In genomic region chr5:39100851-39101396, GRCh38 we compare ENCODE assay signal across 9 cellular contexts. TPM values are rescaled to one million over a fixed set of nuclear protein-coding genes. Genes with fewer than 3 reads are reported as not detected.
DNase-seq lines count a peak whose midpoint lies in the region; ATAC-seq lines count a peak whose summit lies in the region.
"Had no signal": no experiment of that assay in that cellular context is flagged by ENCODE, and none has a peak within 500 bp of the region (broad histone marks: within the 10 kb centered on the region; RNA-seq: fewer than 3 reads in every experiment).

No MANE protein-coding gene starts in this region.

- no peaks in the 10 kb centered on the region for H3K27me3 ChIP-seq in SJSA1 (replicated peaks)

- CTCF ChIA-PET in activated CD4-positive, alpha-beta T cell treated with anti-CD3 and anti-CD28 coated beads, Interleukin-2, amount 10 ng/mL, durations not matched to agents 7 days and 5 days (lab: Charles Lee) = interaction anchor here (1.2 kb wide), 1 partner anchor 20 kb away, joined by 3 read pairs; no protein-coding TSS in a partner anchor

- H3K36me3 Mint-ChIP-seq in activated CD4-positive, alpha-beta T cell treated with anti-CD3 and anti-CD28 coated beads, Interleukin-2, amount 10 ng/mL, durations not matched to agents 7 days and 5 days (ENCODE audit: low read depth) = peaks cover 38% of the 10 kb centered on the region

- H3K36me3 ChIP-seq in SJSA1 = no peaks in the 10 kb centered on the region

- H3K27ac Mint-ChIP-seq in activated CD4-positive, alpha-beta T cell treated with anti-CD3 and anti-CD28 coated beads, Interleukin-2, amount 10 ng/mL, durations not matched to agents 7 days and 5 days = peak overlapping the region; percentile 57
- H3K27ac Mint-ChIP-seq: activated naive CD8-positive, alpha-beta T cell treated with anti-CD3 and anti-CD28 coated beads, Interleukin-2, amount 10 ng/mL, durations not matched to agents 7 days and 5 days had no signal

- DNase-seq in activated CD4-positive, alpha-beta T cell treated with anti-CD3 and anti-CD28 coated beads, Interleukin-2, amount 10 ng/mL, durations not matched to agents 7 days and 5 days = no peak
- DNase-seq in activated CD4-positive, alpha-beta T cell treated with anti-CD3 and anti-CD28 coated beads for 48 hours = no peak
- DNase-seq in SJSA1 (ENCODE audit: low read depth in 1 of 2, low spot score in 2 of 2) = peak; percentile 93 to 95
- DNase-seq in epithelial cell of prostate (ENCODE audit: low read depth, low spot score) = peak; percentile 99
- DNase-seq in stromal cell of bone marrow (ENCODE audit: low read depth) = peak; percentile 90
- DNase-seq: activated naive CD8-positive, alpha-beta T cell treated with anti-CD3 and anti-CD28 coated beads, Interleukin-2, amount 10 ng/mL, durations not matched to agents 7 days and 5 days had no signal

- no peak overlapping the region for H3K4me3 Mint-ChIP-seq in activated CD4-positive, alpha-beta T cell treated with anti-CD3 and anti-CD28 coated beads, Interleukin-2, amount 10 ng/mL, durations not matched to agents 7 days and 5 days
- H3K4me3 Mint-ChIP-seq: activated naive CD8-positive, alpha-beta T cell treated with anti-CD3 and anti-CD28 coated beads, Interleukin-2, amount 10 ng/mL, durations not matched to agents 7 days and 5 days had no signal

- peak overlapping the region; percentile 86 for H3K27ac ChIP-seq in SJSA1
- peak overlapping the region; percentile 89 for H3K27ac ChIP-seq in epithelial cell of prostate

- POLR2A ChIA-PET in activated CD4-positive, alpha-beta T cell treated with anti-CD3 and anti-CD28 coated beads, Interleukin-2, amount 10 ng/mL, durations not matched to agents 7 days and 5 days (lab: Charles Lee) = no interaction called here

- no peak for ATAC-seq in HG03460 (IDR thresholded peaks at IDR 0.05; ENCODE audit: unreplicated experiment)
- no peak for ATAC-seq in GM18517 (IDR thresholded peaks at IDR 0.05; ENCODE audit: unreplicated experiment)
- ATAC-seq in GM19351 (IDR thresholded peaks at IDR 0.05; ENCODE audit: unreplicated experiment) = no peak

- no peaks in the 10 kb centered on the region for H3K27me3 Mint-ChIP-seq in activated CD4-positive, alpha-beta T cell treated with anti-CD3 and anti-CD28 coated beads, Interleukin-2, amount 10 ng/mL, durations not matched to agents 7 days and 5 days
- H3K27me3 Mint-ChIP-seq: activated naive CD8-positive, alpha-beta T cell treated with anti-CD3 and anti-CD28 coated beads, Interleukin-2, amount 10 ng/mL, durations not matched to agents 7 days and 5 days had no signal

- H3K4me3 ChIP-seq in SJSA1 = no peak overlapping the region

- H3K4me1 Mint-ChIP-seq in activated CD4-positive, alpha-beta T cell treated with anti-CD3 and anti-CD28 coated beads, Interleukin-2, amount 10 ng/mL, durations not matched to agents 7 days and 5 days = peaks cover 30% of the 10 kb centered on the region

- no peaks in the 10 kb centered on the region for H3K9me3 ChIP-seq in SJSA1 (replicated peaks)

- H3K4me1 ChIP-seq in SJSA1 (replicated peaks) = peaks cover 37% of the 10 kb centered on the region

- no peaks in the 10 kb centered on the region for H3K9me3 Mint-ChIP-seq in activated CD4-positive, alpha-beta T cell treated with anti-CD3 and anti-CD28 coated beads, Interleukin-2, amount 10 ng/mL, durations not matched to agents 7 days and 5 days
- H3K9me3 Mint-ChIP-seq: activated naive CD8-positive, alpha-beta T cell treated with anti-CD3 and anti-CD28 coated beads, Interleukin-2, amount 10 ng/mL, durations not matched to agents 7 days and 5 days had no signal

RNA-seq across cellular contexts. Expression of gene RICTOR, which starts 26.7 kb away (rescaled TPM):
- 10 to 100 TPM; 48.1 to 48.5 TPM for total RNA-seq in activated CD4-positive, alpha-beta T cell treated with anti-CD3 and anti-CD28 coated beads, Interleukin-2, amount 10 ng/mL, durations not matched to agents 7 days and 5 days
- total RNA-seq in SJSA1 (2014; rRNA removed; shearing (Covaris generic)) = 15.7 and 16.8 TPM in 2 replicates

Comparison
In these comparisons a context has a peak if more than half of its experiments do, and no peak if none do; other contexts are left out.
1. DNase-seq: peak in SJSA1 (2 of 2), epithelial cell of prostate (single experiment) and stromal cell of bone marrow (single experiment); none in activated CD4-positive, alpha-beta T cell treated with anti-CD3 and anti-CD28 coated beads, Interleukin-2, amount 10 ng/mL, durations not matched to agents 7 days and 5 days (single experiment) and activated CD4-positive, alpha-beta T cell treated with anti-CD3 and anti-CD28 coated beads for 48 hours (single experiment).